9 cellular contexts compared by ENCODE assay signal in genomic region chr7:119681336-119681735, GRCh38.
"Had no signal": no experiment of that assay in that cellular context is flagged by ENCODE, and none has a peak within 500 bp of the region (broad histone marks: within the 10 kb centered on the region; RNA-seq: fewer than 3 reads in every experiment).

No MANE protein-coding gene starts in this region.

- H3K27ac Mint-ChIP-seq: HFFc6 had no signal

- H3K9me3 ChIP-seq: HAP-1 had no signal

- H3K27ac ChIP-seq: GM23248, KMS-11 had no signal

- H3K4me2 ChIP-seq: KMS-11 had no signal

- H3K36me3 ChIP-seq: HAP-1 had no signal

- H3K4me3 Mint-ChIP-seq: HFFc6 had no signal

- H3K9ac ChIP-seq: GM23248, KMS-11 had no signal

- DNase-seq: GM23248, GOT3, H7, HFFc6, IMR-90, KBM-7 had no signal

- H2AFZ ChIP-seq: GM23248 had no signal

- H3K4me1 ChIP-seq: HAP-1 had no signal

- H3K4me3 ChIP-seq: GM23248, HAP-1 had no signal

- ATAC-seq: HCT116 had no signal
